Comparison of ENCODE assay signal across 10 cellular contexts in genomic region chr15:92906038-92906437, GRCh38. TPM values are rescaled to one million over a fixed set of nuclear protein-coding genes. Genes with fewer than 3 reads are reported as not detected.
DNase-seq lines count a peak whose midpoint lies in the region; ATAC-seq, FAIRE-seq and TF ChIP-seq lines count a peak whose summit lies in the region.
"Had no signal": no experiment of that assay in that cellular context is flagged by ENCODE, and none has a peak within 500 bp of the region (broad histone marks: within the 10 kb centered on the region; RNA-seq: fewer than 3 reads in every experiment).

No MANE protein-coding gene starts in this region.

- 7% methylated on average over 3 of the region's 3 CpGs for WGBS in HepG2 (ENCODE audit: low lambda C conversion rate)
- WGBS in thymus: 22% methylated on average over 3 of the region's 3 CpGs

- DNase-seq in activated T-cell treated with anti-CD3 and anti-CD28 coated beads, Interleukin-2, amount 50 U/mL, for 24 hours: no peak
- no peak for DNase-seq in activated T-cell treated with anti-CD3 and anti-CD28 coated beads, Interleukin-2, amount 50 U/mL, for 1 hour
- no peak for DNase-seq in activated naive CD8-positive, alpha-beta T cell treated with anti-CD3 and anti-CD28 coated beads, Interleukin-2, amount 10 ng/mL, durations not matched to agents 7 days and 5 days
- DNase-seq in HepG2 (ENCODE audit: low spot score): no peak
- no peak for DNase-seq in activated CD8-positive, alpha-beta memory T cell treated with anti-CD3 and anti-CD28 coated beads, Interleukin-2, amount 50 U/mL, for 4 hours
- DNase-seq: KG1 had no signal

- H3K9ac ChIP-seq in HepG2 (ENCODE audit: insufficient read depth, low read depth, low read length): peak overlapping the region; percentile 92

- H2AFZ ChIP-seq in HepG2 (ENCODE audit: low read length): no peak overlapping the region

- peaks cover 70% of the 10 kb centered on the region for H3K4me1 Mint-ChIP-seq in activated T-cell treated with anti-CD3 and anti-CD28 coated beads, Interleukin-2, amount 50 U/mL, for 24 hours (ENCODE audit: low read depth)
- H3K4me1 Mint-ChIP-seq in activated naive CD8-positive, alpha-beta T cell treated with anti-CD3 and anti-CD28 coated beads, Interleukin-2, amount 10 ng/mL, durations not matched to agents 7 days and 5 days: peaks cover 61% of the 10 kb centered on the region

- no peak for TF ChIP-seq RAD21 in HepG2 (CRISPR knock-in tag; IDR thresholded peaks at IDR 0.05)

- H3K4me2 ChIP-seq in HepG2 (ENCODE audit: low read depth, low read length): peak overlapping the region; percentile 99

- peaks cover 97% of the 10 kb centered on the region for H3K79me2 ChIP-seq in HepG2 (ENCODE audit: insufficient read depth, low read length)

- H3K36me3 ChIP-seq in HepG2 (replicated peaks in 1 of 2; ENCODE audit: control insufficient read depth in 1 of 2, insufficient read depth in 2 of 2, low read length in 2 of 2): peaks cover 3 to 5% of the 10 kb centered on the region in 2 experiments
- H3K36me3 ChIP-seq in thymus (ENCODE audit: control insufficient read depth, insufficient read depth): peaks cover 11% of the 10 kb centered on the region

- H3K4me3 ChIP-seq in HepG2 (replicated peaks in 1 of 3; ENCODE audit: insufficient read depth in 1 of 3, low read depth in 2 of 3, low read length in 3 of 3) (peak overlapping the region; percentile 63 to 90 (median 74); a peak in 3 of 6 replicates), thymus (ENCODE audit: low read length) (peak overlapping the region; percentile 36)

- CTCF ChIA-PET in HepG2 (lab: Yijun Ruan, JAX; ENCODE audit: low intra/inter-chr PET ratio, low total read pairs): no interaction called here

- H3K9me3 Mint-ChIP-seq in activated T-cell treated with anti-CD3 and anti-CD28 coated beads, Interleukin-2, amount 50 U/mL, for 24 hours: no peaks in the 10 kb centered on the region
- H3K9me3 Mint-ChIP-seq in activated naive CD8-positive, alpha-beta T cell treated with anti-CD3 and anti-CD28 coated beads, Interleukin-2, amount 10 ng/mL, durations not matched to agents 7 days and 5 days: no peaks in the 10 kb centered on the region

- H3K36me3 Mint-ChIP-seq in activated T-cell treated with anti-CD3 and anti-CD28 coated beads, Interleukin-2, amount 50 U/mL, for 24 hours (ENCODE audit: low read depth): peaks cover 88% of the 10 kb centered on the region
- H3K36me3 Mint-ChIP-seq in activated naive CD8-positive, alpha-beta T cell treated with anti-CD3 and anti-CD28 coated beads, Interleukin-2, amount 10 ng/mL, durations not matched to agents 7 days and 5 days: peaks cover 41% of the 10 kb centered on the region

- no peak for TF ChIP-seq POLR2A in HepG2 (IDR thresholded peaks at IDR 0.05; ENCODE audit: insufficient read depth in 1 of 2, low read depth in 2 of 2, low read length in 2 of 2)

- TF ChIP-seq CTCF in HepG2 (CRISPR knock-in tag; IDR thresholded peaks at IDR 0.05): no peak

- H3K27me3 Mint-ChIP-seq in activated T-cell treated with anti-CD3 and anti-CD28 coated beads, Interleukin-2, amount 50 U/mL, for 24 hours: no peaks in the 10 kb centered on the region
- no peaks in the 10 kb centered on the region for H3K27me3 Mint-ChIP-seq in activated naive CD8-positive, alpha-beta T cell treated with anti-CD3 and anti-CD28 coated beads, Interleukin-2, amount 10 ng/mL, durations not matched to agents 7 days and 5 days

- no peak for ATAC-seq in activated naive CD8-positive, alpha-beta T cell treated with anti-CD3 and anti-CD28 coated beads, Interleukin-2, amount 10 ng/mL, durations not matched to agents 7 days and 5 days (ENCODE audit: low read depth)
- ATAC-seq in HepG2 (no peak), HG03439 (IDR thresholded peaks at IDR 0.05; ENCODE audit: unreplicated experiment) (no peak), GM21737 (IDR thresholded peaks at IDR 0.05; ENCODE audit: unreplicated experiment) (no peak)

- H4K20me1 ChIP-seq in HepG2 (ENCODE audit: insufficient read depth, low read length): peaks cover 69% of the 10 kb centered on the region

- POLR2A ChIA-PET in activated naive CD8-positive, alpha-beta T cell treated with anti-CD3 and anti-CD28 coated beads, Interleukin-2, amount 10 ng/mL, durations not matched to agents 7 days and 5 days (lab: Charles Lee): interaction anchor here (1.8 to 11.5 kb wide), 5 partner anchors 9 to 95 kb away, joined by 6 to 711 read pairs (median 84); no protein-coding TSS in a partner anchor
- POLR2A ChIA-PET in HepG2 (lab: Yijun Ruan, JAX): interaction anchor here (0.9 to 10.5 kb wide), 7 partner anchors 11 to 102 kb away, joined by 3 to 185 read pairs (median 16); no protein-coding TSS in a partner anchor

- H3K27ac ChIP-seq in HepG2 (ENCODE audit: extremely low read length, insufficient read depth, low read length): peak overlapping the region; percentile 87
- peak overlapping the region; percentile 53 for H3K27ac ChIP-seq in thymus (ENCODE audit: low read depth)

- intact Hi-C loops in HepG2 (cut with micrococcal nuclease; ENCODE audit: unreplicated experiment): no loop called here

- peak overlapping the region; percentile 99 for H3K4me3 Mint-ChIP-seq in activated T-cell treated with anti-CD3 and anti-CD28 coated beads, Interleukin-2, amount 50 U/mL, for 24 hours
- peak overlapping the region; percentile 99 for H3K4me3 Mint-ChIP-seq in activated naive CD8-positive, alpha-beta T cell treated with anti-CD3 and anti-CD28 coated beads, Interleukin-2, amount 10 ng/mL, durations not matched to agents 7 days and 5 days

- in situ Hi-C loops in HepG2 (cut with HindIII; ENCODE audit: extremely low pct_ligation_motif_present, low pct_unique_long_range_greater_than_20kb): no loop called here

- H3K9me3 ChIP-seq in HepG2 (ENCODE audit: low read length): no peaks in the 10 kb centered on the region
- no peaks in the 10 kb centered on the region for H3K9me3 ChIP-seq in thymus (ENCODE audit: control insufficient read depth)

- H3K4me1 ChIP-seq in HepG2 (ENCODE audit: insufficient read depth, low read length) (peaks cover 63% of the 10 kb centered on the region), thymus (ENCODE audit: control insufficient read depth, insufficient read depth, low read length) (peaks cover 36% of the 10 kb centered on the region)

- BruUV-seq in HepG2 (replicated peaks; lab: Mats Ljungman, UMichigan): no TSS peak

- no peaks in the 10 kb centered on the region; a peak in 1 of 5 replicates for H3K27me3 ChIP-seq in HepG2 (ENCODE audit: control insufficient read depth in 1 of 2, insufficient read depth in 2 of 2, low read length in 2 of 2)
- H3K27me3 ChIP-seq in thymus (ENCODE audit: control insufficient read depth, insufficient read depth): no peaks in the 10 kb centered on the region

- peak overlapping the region; percentile 99 for H3K27ac Mint-ChIP-seq in activated T-cell treated with anti-CD3 and anti-CD28 coated beads, Interleukin-2, amount 50 U/mL, for 24 hours
- peak overlapping the region; percentile 100 for H3K27ac Mint-ChIP-seq in activated naive CD8-positive, alpha-beta T cell treated with anti-CD3 and anti-CD28 coated beads, Interleukin-2, amount 10 ng/mL, durations not matched to agents 7 days and 5 days

- TF ChIP-seq EP300 in HepG2 (IDR thresholded peaks at IDR 0.05; ENCODE audit: low read depth in 2 of 2, low read length in 2 of 2): no peak
- no peak for TF ChIP-seq EP300 in HepG2 (CRISPR knock-in tag; IDR thresholded peaks at IDR 0.05; ENCODE audit: borderline replicate concordance)

- FAIRE-seq in HepG2 (lab: Jason Lieb, UNC): no peak
- FAIRE-seq: TTC549 had no signal

TF ChIP-seq in HepG2, 621 proteins besides CTCF, POLR2A, EP300 and RAD21 (continues in another document):
- TF ChIP-seq SALL2 (CRISPR knock-in tag; IDR thresholded peaks at IDR 0.05) (no peak), ONECUT2 (CRISPR knock-in tag; IDR thresholded peaks at IDR 0.05) (peak; percentile 69; the same call in 1 of the 2 replicates), AGO2 (optimal IDR thresholded peaks at IDR 0.05; ENCODE audit: low read depth, low read length) (peak; percentile 2), SAP130 (CRISPR knock-in tag; IDR thresholded peaks at IDR 0.05; ENCODE audit: low read depth) (0 out of 2 replicates have a peak, but pooled peaks have one; percentile 14), RBFOX2 (IDR thresholded peaks at IDR 0.05; ENCODE audit: low read depth, low read length) (0 out of 2 replicates have a peak, but pooled peaks have one; percentile 8), ZNF34 (CRISPR knock-in tag; IDR thresholded peaks at IDR 0.05; ENCODE audit: borderline replicate concordance) (no peak), ZNF251 (CRISPR knock-in tag; IDR thresholded peaks at IDR 0.05) (no peak), ZNF333 (CRISPR knock-in tag; IDR thresholded peaks at IDR 0.05; ENCODE audit: borderline replicate concordance) (no peak), FOXP1 (IDR thresholded peaks at IDR 0.05) (no peak), FOXP1 (CRISPR knock-in tag; IDR thresholded peaks at IDR 0.05) (peak; percentile 22; the same call in 1 of the 2 replicates)

RNA-seq across cellular contexts. Expression of gene CHD2, which starts 5.9 kb away (rescaled TPM):
- total RNA-seq in activated naive CD8-positive, alpha-beta T cell treated with anti-CD3 and anti-CD28 coated beads, Interleukin-2, amount 10 ng/mL, durations not matched to agents 7 days and 5 days: 100 to 1,000 TPM; 218 to 236 TPM
- 47.3 and 54.1 TPM in 2 replicates for total RNA-seq in HepG2 (2016; rRNA removed; fragmentation: Illumina TruSeq; extraction: Trizol)
- 130 and 158 TPM in 2 replicates for total RNA-seq in HepG2 (2016; cell fraction: cytosol; rRNA removed; fragmentation: Illumina TruSeq; extraction: Trizol; ENCODE audit: low read depth)
- 50.1 and 51.1 TPM in 2 replicates for total RNA-seq in HepG2 (2016; cell fraction: insoluble cytoplasmic fraction; rRNA removed; fragmentation: Illumina TruSeq; extraction: Trizol)
- total RNA-seq in HepG2 (2016; cell fraction: membrane; rRNA removed; fragmentation: Illumina TruSeq; extraction: Trizol): 43.6 and 53.4 TPM in 2 replicates
- total RNA-seq in HepG2 (2016; cell fraction: nucleus; rRNA removed; fragmentation: Illumina TruSeq; extraction: Trizol): 176 and 185 TPM in 2 replicates
- polyA plus RNA-seq in HepG2 (2011; rRNA removed) (54.0 and 71.7 TPM in 2 replicates), thymus (62.0 TPM)
- 36.6 and 46.4 TPM in 2 replicates for polyA plus RNA-seq in HepG2 (2011; cell fraction: cytosol; rRNA removed)
- 160 and 205 TPM in 2 replicates for polyA plus RNA-seq in HepG2 (2011; cell fraction: nucleus; rRNA removed)
- polyA plus RNA-seq in HepG2 (2012): 51.4 and 60.1 TPM in 2 replicates
- 2.6 and 2.7 TPM in 2 replicates for polyA plus RNA-seq in HepG2 (2016; cell fraction: cytosol; fragmentation: Illumina TruSeq; extraction: Trizol; ENCODE audit: low read depth)
- polyA plus RNA-seq in HepG2 (2016; cell fraction: insoluble cytoplasmic fraction; fragmentation: Illumina TruSeq; extraction: Trizol; ENCODE audit: low read depth): 33.4 and 39.2 TPM in 2 replicates
- polyA plus RNA-seq in HepG2 (2016; cell fraction: membrane; fragmentation: Illumina TruSeq; extraction: Trizol; ENCODE audit: low read depth): 5.7 and 7.2 TPM in 2 replicates
- 104 and 120 TPM in 2 replicates for polyA plus RNA-seq in HepG2 (2016; cell fraction: nucleus; fragmentation: Illumina TruSeq; extraction: Trizol; ENCODE audit: insufficient read depth, low read depth)
- 70.2 and 75.7 TPM in 2 replicates for polyA minus RNA-seq in HepG2 (2011; rRNA and poly(A)+ RNA removed; ENCODE audit: low replicate concordance)
- 53.5 and 70.4 TPM in 2 replicates for polyA minus RNA-seq in HepG2 (2011; cell fraction: cytosol; rRNA and poly(A)+ RNA removed)
- 605 and 632 TPM in 2 replicates for polyA minus RNA-seq in HepG2 (2011; cell fraction: nucleus; rRNA and poly(A)+ RNA removed)
